In the genomic region with DNA sequence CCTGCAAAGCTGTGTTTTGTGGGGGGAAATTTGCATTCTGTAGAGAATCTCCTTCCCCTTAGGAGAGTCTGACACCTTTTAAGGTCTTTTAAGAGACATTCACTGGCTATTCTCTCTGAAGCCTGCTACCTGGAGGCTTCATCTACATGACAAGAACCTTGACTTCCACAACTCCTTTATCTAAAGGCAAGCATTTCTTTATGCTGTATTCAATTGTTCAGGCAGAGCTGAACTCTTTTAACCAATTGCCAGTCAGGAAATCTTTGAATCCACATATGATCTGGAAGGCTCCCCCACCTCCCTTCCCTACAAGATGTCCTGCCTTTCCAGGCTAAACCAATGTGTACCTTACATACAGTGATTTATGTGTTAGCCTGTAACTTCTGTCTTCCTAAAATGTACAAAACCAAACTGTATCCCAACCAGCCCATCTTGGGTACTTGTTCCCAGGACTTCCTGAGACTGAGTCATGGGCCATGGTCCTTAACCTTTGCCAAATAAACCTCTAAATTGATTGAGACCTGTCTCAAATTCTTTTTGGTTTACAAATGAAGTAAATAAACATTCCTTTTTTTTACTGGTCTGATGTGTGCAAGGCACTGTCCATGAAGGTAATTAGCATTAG, we compare ENCODE assay signal across 1 cellular context.
TF ChIP-seq lines count a peak whose summit lies in the region.

No MANE protein-coding gene starts in this region.

TF ChIP-seq in IMR-90, 13 proteins besides CTCF, POLR2A, EP300 and RAD21:
- TF ChIP-seq, protein P1, sequence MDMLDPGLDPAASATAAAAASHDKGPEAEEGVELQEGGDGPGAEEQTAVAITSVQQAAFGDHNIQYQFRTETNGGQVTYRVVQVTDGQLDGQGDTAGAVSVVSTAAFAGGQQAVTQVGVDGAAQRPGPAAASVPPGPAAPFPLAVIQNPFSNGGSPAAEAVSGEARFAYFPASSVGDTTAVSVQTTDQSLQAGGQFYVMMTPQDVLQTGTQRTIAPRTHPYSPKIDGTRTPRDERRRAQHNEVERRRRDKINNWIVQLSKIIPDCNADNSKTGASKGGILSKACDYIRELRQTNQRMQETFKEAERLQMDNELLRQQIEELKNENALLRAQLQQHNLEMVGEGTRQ (IDR thresholded peaks at IDR 0.05; ENCODE audit: low read depth, low read length) = no peak
